In genomic region chr19:32674153-32674958, GRCh38 we compare ENCODE assay signal across 9 cellular contexts. TPM values are rescaled to one million over a fixed set of nuclear protein-coding genes. Genes with fewer than 3 reads are reported as not detected.
DNase-seq lines count a peak whose midpoint lies in the region; ATAC-seq, FAIRE-seq and TF ChIP-seq lines count a peak whose summit lies in the region.
"Had no signal": no experiment of that assay in that cellular context is flagged by ENCODE, and none has a peak within 500 bp of the region (broad histone marks: within the 10 kb centered on the region; RNA-seq: fewer than 3 reads in every experiment).

No MANE protein-coding gene starts in this region.

- in situ Hi-C loops in HAP-1 (cut with MboI; ENCODE audit: low sequenced_read_pairs), result no loop called here

- H3K4me2 ChIP-seq in hepatocyte (peak overlapping the region; percentile 93), smooth muscle cell (peak overlapping the region; percentile 93)

- H3K27me3 Mint-ChIP-seq in activated B cell treated with CpG ODN at 0.5 μM for 24 hours, result peaks cover 10% of the 10 kb centered on the region

- peaks cover 12% of the 10 kb centered on the region for H4K20me1 ChIP-seq in hepatocyte (ENCODE audit: insufficient read depth, poor library complexity, severe bottlenecking)
- peaks cover 59% of the 10 kb centered on the region for H4K20me1 ChIP-seq in smooth muscle cell (ENCODE audit: low read depth)

- H3K9me3 ChIP-seq in HAP-1, result no peaks in the 10 kb centered on the region
- no peaks in the 10 kb centered on the region for H3K9me3 ChIP-seq in hepatocyte (ENCODE audit: low read depth)
- no peaks in the 10 kb centered on the region for H3K9me3 ChIP-seq in smooth muscle cell (replicated peaks; ENCODE audit: low read depth)

- CTCF ChIA-PET in activated B cell treated with CpG ODN at 0.5 μM for 24 hours (lab: Charles Lee), result no interaction called here

- peak overlapping the region; percentile 84 for H3K27ac ChIP-seq in C4-2B
- H3K27ac ChIP-seq in hepatocyte, result peak overlapping the region; percentile 81
- no peak overlapping the region for H3K27ac ChIP-seq in smooth muscle cell (ENCODE audit: low read depth)

- H3K4me1 ChIP-seq in HAP-1 (peaks cover 19% of the 10 kb centered on the region), hepatocyte (ENCODE audit: insufficient read depth) (peaks cover 21% of the 10 kb centered on the region), smooth muscle cell (ENCODE audit: low read depth) (peaks cover 22% of the 10 kb centered on the region)

- H3K9me2 ChIP-seq in hepatocyte (replicated peaks; ENCODE audit: insufficient read depth), result no peaks in the 10 kb centered on the region

- peak overlapping the region; percentile 87 for H3K4me3 ChIP-seq in HAP-1
- H3K4me3 ChIP-seq in hepatocyte, result peak overlapping the region; percentile 94
- H3K4me3 ChIP-seq in smooth muscle cell, result peak overlapping the region; percentile 88

- no peaks in the 10 kb centered on the region for H3K27me3 ChIP-seq in HAP-1 (ENCODE audit: low read depth)
- H3K27me3 ChIP-seq in hepatocyte, result peaks cover 9% of the 10 kb centered on the region
- peaks cover 21% of the 10 kb centered on the region for H3K27me3 ChIP-seq in smooth muscle cell (ENCODE audit: low read depth)

- H3K27ac Mint-ChIP-seq in activated B cell treated with CpG ODN at 0.5 μM for 24 hours, result peak overlapping the region; percentile 84

- H3K36me3 ChIP-seq in HAP-1 (replicated peaks) (no peaks in the 10 kb centered on the region), hepatocyte (replicated peaks; ENCODE audit: insufficient read depth, low read depth) (no peaks in the 10 kb centered on the region), smooth muscle cell (ENCODE audit: low read depth) (no peaks in the 10 kb centered on the region)

- H3F3A ChIP-seq in smooth muscle cell (ENCODE audit: low read depth), result peaks cover 6% of the 10 kb centered on the region

- POLR2A ChIA-PET in activated B cell treated with CpG ODN at 0.5 μM for 24 hours (lab: Charles Lee), result interaction anchor here (1.1 to 3.0 kb wide), 2 partner anchors 17 kb away, joined by 4 to 28 read pairs; partner anchors contain the start of gene NUDT19

- no peak for FAIRE-seq in HTR-8/SVneo (lab: Jason Lieb, UNC)

- DNase-seq in HAP-1 (ENCODE audit: low spot score in 2 of 2) (peak; percentile 4 to 41), activated B cell treated with CpG ODN at 0.5 μM for 24 hours (no peak), hepatocyte (ENCODE audit: low spot score) (no peak), smooth muscle cell (lab: John Stamatoyannopoulos, UW; ENCODE audit: unreplicated experiment) (no peak), NCI-H1436 (lab: John Stamatoyannopoulos, UW) (no peak), HTR-8/SVneo (ENCODE audit: insufficient read length, low spot score) (no peak)

- TF ChIP-seq CTCF in C4-2B (conservative IDR thresholded peaks at IDR 0.05), result no peak
- TF ChIP-seq CTCF in activated B cell treated with CpG ODN at 0.5 μM for 24 hours (IDR thresholded peaks at IDR 0.05), result no peak
- TF ChIP-seq CTCF in hepatocyte (IDR thresholded peaks at IDR 0.05; ENCODE audit: poor library complexity), result no peak
- TF ChIP-seq CTCF in smooth muscle cell (IDR thresholded peaks at IDR 0.05; ENCODE audit: borderline replicate concordance, insufficient read depth, poor library complexity, severe bottlenecking), result peak; percentile 7

- H3K9me3 Mint-ChIP-seq in activated B cell treated with CpG ODN at 0.5 μM for 24 hours, result no peaks in the 10 kb centered on the region

- WGBS in hepatocyte (ENCODE audit: low lambda C conversion rate, missing lambda C conversion rate), result 3% methylated on average over 52 of the region's 71 CpGs
- WGBS in smooth muscle cell (ENCODE audit: low lambda C conversion rate), result 5% methylated on average over 27 of the region's 71 CpGs

- H3K4me3 Mint-ChIP-seq in activated B cell treated with CpG ODN at 0.5 μM for 24 hours, result peak overlapping the region; percentile 91

- peak overlapping the region; percentile 35 for H3K9ac ChIP-seq in smooth muscle cell (ENCODE audit: low read depth)

- H3K79me2 ChIP-seq in hepatocyte, result peaks cover 46% of the 10 kb centered on the region
- peaks cover 20% of the 10 kb centered on the region for H3K79me2 ChIP-seq in smooth muscle cell (ENCODE audit: low read depth)

- ATAC-seq in activated B cell treated with CpG ODN at 0.5 μM for 24 hours (ENCODE audit: low read depth) (no peak), HG02571 (IDR thresholded peaks at IDR 0.05; ENCODE audit: unreplicated experiment) (no peak)

- peaks cover 32% of the 10 kb centered on the region for H3K4me1 Mint-ChIP-seq in activated B cell treated with CpG ODN at 0.5 μM for 24 hours

- intact Hi-C loops in activated B cell treated with CpG ODN at 0.5 μM for 24 hours (cut with micrococcal nuclease), result loop anchor here (2.0 to 10.0 kb wide), 3 partner anchors 390 to 700 kb away; partner anchors contain the start of genes CEBPG and RHPN2

- H2AFZ ChIP-seq in hepatocyte, result peak overlapping the region; percentile 89
- H2AFZ ChIP-seq in smooth muscle cell (ENCODE audit: low read depth), result peak overlapping the region; percentile 90

- H3K36me3 Mint-ChIP-seq in activated B cell treated with CpG ODN at 0.5 μM for 24 hours (ENCODE audit: low read depth), result peaks cover 8% of the 10 kb centered on the region

RNA-seq across cellular contexts. Expression of gene ANKRD27, which starts 0.6 kb away (rescaled TPM):
- total RNA-seq in activated B cell treated with CpG ODN at 0.5 μM for 24 hours (33.1 and 44.7 TPM in 2 replicates), hepatocyte (30.5 and 32.6 TPM in 2 replicates), smooth muscle cell (19.5 and 19.7 TPM in 2 replicates)
- polyA plus RNA-seq in hepatocyte (20.9 and 24.3 TPM in 2 replicates), smooth muscle cell (7.7 and 10.5 TPM in 2 replicates)

RNA-seq across cellular contexts. Expression of gene RGS9BP, which starts 1.3 kb away (rescaled TPM):
- total RNA-seq in activated B cell treated with CpG ODN at 0.5 μM for 24 hours, result not detected in 2 replicates
- total RNA-seq in hepatocyte, result 3.1 and 4.0 TPM in 2 replicates
- polyA plus RNA-seq in hepatocyte, result 2.1 and 3.0 TPM in 2 replicates
- total RNA-seq in smooth muscle cell, result 0.36 TPM in 1 of 2 replicates, not detected in the other
- not detected in 2 replicates for polyA plus RNA-seq in smooth muscle cell

RNA-seq across cellular contexts. Expression of gene NUDT19, which starts 17.3 kb away (rescaled TPM):
- total RNA-seq in activated B cell treated with CpG ODN at 0.5 μM for 24 hours (8.5 and 9.0 TPM in 2 replicates), hepatocyte (7.6 and 10.2 TPM in 2 replicates), smooth muscle cell (3.5 and 7.0 TPM in 2 replicates)
- polyA plus RNA-seq in hepatocyte (3.8 and 5.6 TPM in 2 replicates), smooth muscle cell (2.0 and 2.2 TPM in 2 replicates)

RNA-seq across cellular contexts. Expression of gene TDRD12, which starts 45.2 kb away (rescaled TPM):
- 1.1 and 1.2 TPM in 2 replicates for total RNA-seq in activated B cell treated with CpG ODN at 0.5 μM for 24 hours
- 0.10 and 0.76 TPM in 2 replicates for total RNA-seq in hepatocyte
- 0.62 TPM in 1 of 2 replicates, not detected in the other for polyA plus RNA-seq in hepatocyte
- total RNA-seq in smooth muscle cell, result 1.1 TPM in 1 of 2 replicates, not detected in the other
- polyA plus RNA-seq in smooth muscle cell, result 0.05 and 0.86 TPM in 2 replicates
- total RNA-seq: RPMI7951 had no signal

Comparison
In these comparisons a context has a peak if more than half of its experiments do, and no peak if none do; other contexts are left out.
1. DNase-seq: peak in HAP-1 (2 of 2); none in activated B cell treated with CpG ODN at 0.5 μM for 24 hours (single experiment), hepatocyte (single experiment), smooth muscle cell (single experiment), NCI-H1436 (single experiment) and HTR-8/SVneo (single experiment).
2. Peak in every context shown above with its lines, with median percentiles within 50 percentile points of each other: H3K4me3 ChIP-seq.